Comparison of ENCODE assay signal across 12 cellular contexts in the genomic region with DNA sequence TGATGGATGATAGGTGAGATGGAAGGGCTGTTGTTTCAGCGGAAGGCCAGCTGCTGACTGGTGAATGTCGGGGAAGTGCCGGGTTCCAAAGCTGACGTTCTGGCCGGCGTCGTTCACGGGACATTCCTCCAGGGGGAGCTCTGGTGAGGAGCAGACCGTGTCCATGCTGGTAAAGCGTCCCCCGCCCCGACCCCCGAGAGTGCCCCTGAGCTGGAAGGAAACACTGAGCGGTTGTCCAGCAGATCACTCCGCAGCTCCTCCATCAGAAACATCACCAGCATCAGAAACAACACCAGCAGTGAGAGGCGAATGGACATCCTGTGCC. TPM values are rescaled to one million over a fixed set of nuclear protein-coding genes. Genes with fewer than 3 reads are reported as not detected.
A peak's percentile ranks its signal among the peaks of the same experiment; 100 is the strongest.
DNase-seq lines count a peak whose midpoint lies in the region; ATAC-seq, FAIRE-seq and TF ChIP-seq lines count a peak whose summit lies in the region.
"Had no signal": no experiment of that assay in that cellular context is flagged by ENCODE, and none has a peak within 500 bp of the region (broad histone marks: within the 10 kb centered on the region; RNA-seq: fewer than 3 reads in every experiment).

No MANE protein-coding gene starts in this region.

- no peak overlapping the region for H3K4me2 ChIP-seq in astrocyte (ENCODE audit: low read length)

- TF ChIP-seq CTCF in BE2C (IDR thresholded peaks at IDR 0.05; ENCODE audit: low read depth, low read length) (peak; percentile 52), GM12872 (IDR thresholded peaks at IDR 0.05; ENCODE audit: insufficient read depth, low read depth, low read length) (peak; percentile 61), astrocyte (IDR thresholded peaks at IDR 0.05; ENCODE audit: insufficient read depth, low read depth, low read length) (peak; percentile 8), right lobe of liver (IDR thresholded peaks at IDR 0.05) (peak in 3 of 4 donors; percentile 35 to 37 (median 35))

- H3K27ac Mint-ChIP-seq in astrocyte (ENCODE audit: unreplicated experiment) = no peak overlapping the region
- H3K27ac Mint-ChIP-seq: activated naive CD4-positive, alpha-beta T cell treated with anti-CD3 and anti-CD28 coated beads, Interleukin-2, amount 10 ng/mL, durations not matched to agents 7 days and 5 days; T-cell had no signal

- no peaks in the 10 kb centered on the region for H3K36me3 Mint-ChIP-seq in astrocyte (ENCODE audit: low read depth, unreplicated experiment)
- H3K36me3 Mint-ChIP-seq: T-cell had no signal

- peak; percentile 59 for DNase-seq in BE2C
- no peak for DNase-seq in astrocyte (ENCODE audit: low read depth)
- no peak for DNase-seq in right lobe of liver
- no peak for DNase-seq in T-helper 1 cell
- no peak for DNase-seq in NCI-H1417 treated with DMSO at 0.1 percent for 48 hours (lab: John Stamatoyannopoulos, UW)
- DNase-seq: activated naive CD4-positive, alpha-beta T cell treated with anti-CD3 and anti-CD28 coated beads, Interleukin-2, amount 10 ng/mL, durations not matched to agents 7 days and 5 days; NCI-H226; stimulated activated CD4-positive, alpha-beta T cell treated with anti-CD3 and anti-CD28 coated beads, Interleukin-2, amount 100 ng/mL, for 48 hours had no signal

- no peak for FAIRE-seq in astrocyte (lab: Jason Lieb, UNC)

- no peak overlapping the region for H2AFZ ChIP-seq in astrocyte (ENCODE audit: low read depth, low read length)

- no peaks in the 10 kb centered on the region for H4K20me1 ChIP-seq in astrocyte (ENCODE audit: insufficient read depth, low read length)

- H3K27me3 ChIP-seq in BE2C (no peaks in the 10 kb centered on the region), astrocyte (ENCODE audit: insufficient read depth, low read length) (peaks cover 22% of the 10 kb centered on the region), right lobe of liver (peaks cover 0 to 11% of the 10 kb centered on the region in 2 donors)

- peaks cover 12% of the 10 kb centered on the region for H3K9me3 Mint-ChIP-seq in astrocyte (ENCODE audit: unreplicated experiment)
- H3K9me3 Mint-ChIP-seq: T-cell had no signal

- H3K4me3 ChIP-seq in BE2C (ENCODE audit: low read depth, low read length) (no peak overlapping the region), astrocyte (ENCODE audit: insufficient read depth, low read depth, low read length) (no peak overlapping the region), right lobe of liver (no peak overlapping the region)

- H3K27ac ChIP-seq in astrocyte (ENCODE audit: low read depth, low read length) = no peak overlapping the region
- H3K27ac ChIP-seq in right lobe of liver = no peak overlapping the region

- H3K9me3 ChIP-seq in BE2C (peaks cover 3% of the 10 kb centered on the region; the same call in 1 of the 2 replicates), astrocyte (ENCODE audit: insufficient read depth, low read depth, low read length) (peaks cover 3% of the 10 kb centered on the region), right lobe of liver (no peaks in the 10 kb centered on the region)

- no peak for TF ChIP-seq POLR2A in right lobe of liver (IDR thresholded peaks at IDR 0.05)

- no peak overlapping the region for H3K9ac ChIP-seq in astrocyte (ENCODE audit: low read length)

- ATAC-seq in right lobe of liver (peak in 2 of 4 donors; percentile 40 to 54), HG02885 (IDR thresholded peaks at IDR 0.05; ENCODE audit: poor library complexity, unreplicated experiment) (no peak), GM18873 (IDR thresholded peaks at IDR 0.05; ENCODE audit: low FRiP score, unreplicated experiment) (no peak)
- ATAC-seq: T-cell had no signal

- no peaks in the 10 kb centered on the region for H3K79me2 ChIP-seq in astrocyte (ENCODE audit: insufficient read depth, low read length)

- H3K27me3 Mint-ChIP-seq in astrocyte (ENCODE audit: low read depth, unreplicated experiment) = peaks cover 68% of the 10 kb centered on the region

- WGBS in right lobe of liver (ENCODE audit: insufficient coverage, low coverage, low lambda C conversion rate, missing lambda C conversion rate) = 30% methylated on average over 5 of the region's 16 CpGs

- no peaks in the 10 kb centered on the region for H3K4me1 Mint-ChIP-seq in astrocyte (ENCODE audit: low read depth, unreplicated experiment)
- H3K4me1 Mint-ChIP-seq: activated naive CD4-positive, alpha-beta T cell treated with anti-CD3 and anti-CD28 coated beads, Interleukin-2, amount 10 ng/mL, durations not matched to agents 7 days and 5 days; T-cell had no signal

- H3K4me1 ChIP-seq in BE2C = peaks cover 12% of the 10 kb centered on the region
- H3K4me1 ChIP-seq in astrocyte (ENCODE audit: insufficient read depth, low read length) = no peaks in the 10 kb centered on the region
- no peaks in the 10 kb centered on the region for H3K4me1 ChIP-seq in right lobe of liver

- no peak overlapping the region for H3K4me3 Mint-ChIP-seq in astrocyte (ENCODE audit: unreplicated experiment)
- H3K4me3 Mint-ChIP-seq: activated naive CD4-positive, alpha-beta T cell treated with anti-CD3 and anti-CD28 coated beads, Interleukin-2, amount 10 ng/mL, durations not matched to agents 7 days and 5 days; T-cell had no signal

- H3K36me3 ChIP-seq in BE2C (no peaks in the 10 kb centered on the region), astrocyte (ENCODE audit: insufficient read depth, low read length) (no peaks in the 10 kb centered on the region), right lobe of liver (no peaks in the 10 kb centered on the region)

- intact Hi-C loops in right lobe of liver (cut with DNase I) = no loop called here

RNA-seq across cellular contexts. Expression of gene ADRA2C, which starts 18.6 kb away (rescaled TPM):
- 44.5 TPM for polyA plus RNA-seq in BE2C (2012; ENCODE audit: insufficient read depth, insufficient read length, low read depth)
- 3.2 and 4.2 TPM in 2 replicates for total RNA-seq in astrocyte
- under 1 TPM in 5 of 6 experiments, not detected in 1; 0.17 to 0.81 (median 0.65) TPM for total RNA-seq in right lobe of liver

Comparison
In these comparisons a context has a peak if more than half of its experiments do, and no peak if none do; other contexts are left out.
1. CTCF ChIP-seq: peak in every context shown above with its lines; median percentile 61 in GM12872; 52 in BE2C; 35 in right lobe of liver; 8 in astrocyte.